ENCODE assay signal across 1 cellular context in the genomic region with DNA sequence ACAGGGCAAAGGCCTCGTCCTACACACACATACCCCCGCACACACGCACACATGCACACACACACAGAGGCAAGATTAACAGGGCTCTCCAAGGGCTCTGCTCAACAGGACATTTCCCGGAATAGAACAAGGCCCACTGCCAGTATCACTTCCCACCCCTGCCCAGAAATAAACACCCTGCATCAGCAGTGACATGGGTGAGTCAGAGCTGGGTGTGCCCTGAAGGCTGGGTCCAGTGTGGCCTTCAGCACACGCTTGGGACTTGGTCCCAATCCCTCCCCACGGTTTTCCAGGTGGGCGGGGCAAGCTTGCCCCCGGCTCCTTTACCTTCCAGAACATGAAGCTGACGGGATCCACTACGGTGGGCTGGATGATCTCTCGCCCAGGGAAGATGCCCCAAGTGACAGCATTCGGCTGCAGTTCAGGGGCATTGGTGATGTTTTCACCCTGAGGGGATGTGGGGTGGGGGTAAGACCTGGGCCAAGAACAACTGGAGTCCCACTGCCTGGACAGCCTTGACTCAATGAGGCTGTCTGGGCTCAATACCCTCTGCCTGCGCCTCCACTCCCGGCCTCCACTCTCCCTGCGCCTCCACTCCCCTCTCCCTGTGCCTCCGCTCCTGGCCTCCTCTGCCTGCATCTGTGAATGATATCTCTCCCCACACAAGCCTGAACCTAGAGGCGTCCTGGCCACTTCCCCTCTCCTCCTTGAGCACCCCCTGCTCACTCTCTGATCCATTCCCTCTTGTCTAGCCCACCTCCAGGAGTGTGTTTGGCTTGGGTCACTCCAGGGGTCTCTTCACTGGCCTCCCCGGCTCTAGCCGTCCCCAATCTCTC.
TF ChIP-seq lines count a peak whose summit lies in the region.

No MANE protein-coding gene starts in this region.

TF ChIP-seq in K562, 482 proteins besides CTCF, POLR2A, EP300 and RAD21 (continues in another document):
- TF ChIP-seq POLR2G (IDR thresholded peaks at IDR 0.05; ENCODE audit: low read depth, low read length): peak; percentile 75
- TF ChIP-seq SPI1 (IDR thresholded peaks at IDR 0.05; ENCODE audit: borderline replicate concordance, low read depth, low read length): peak; percentile 53; the same call in 1 of the 2 replicates
- TF ChIP-seq ZC3H8 (IDR thresholded peaks at IDR 0.05): no peak
- TF ChIP-seq ZHX1 (conservative IDR thresholded peaks at IDR 0.05; ENCODE audit: low read length): no peak
- TF ChIP-seq ZNF3 (CRISPR knock-in tag; IDR thresholded peaks at IDR 0.05): no peak
- peak; percentile 79 for TF ChIP-seq MYNN (IDR thresholded peaks at IDR 0.05)
- no peak for TF ChIP-seq MYNN (CRISPR knock-in tag; IDR thresholded peaks at IDR 0.05)
- TF ChIP-seq ZNF184 (CRISPR knock-in tag; IDR thresholded peaks at IDR 0.05): no peak
- 0 out of 2 replicates have a peak, but pooled peaks have one; percentile 17 for TF ChIP-seq CREB3 (tag; conservative IDR thresholded peaks at IDR 0.05; ENCODE audit: low read depth)
- TF ChIP-seq BRD9 (IDR thresholded peaks at IDR 0.05; ENCODE audit: low read depth, partially characterized antibody): no peak
- TF ChIP-seq PYGO2 (tag; IDR thresholded peaks at IDR 0.05): no peak
- peak; percentile 67; the same call in 1 of the 2 replicates for TF ChIP-seq NR2C1 (IDR thresholded peaks at IDR 0.05)
- TF ChIP-seq NR2C1 (tag; IDR thresholded peaks at IDR 0.05): peak; percentile 66; the same call in 1 of the 2 replicates
- peak; percentile 45; the same call in 1 of the 2 replicates for TF ChIP-seq MAFK (IDR thresholded peaks at IDR 0.05; ENCODE audit: low read length)
- TF ChIP-seq ZKSCAN8 (CRISPR knock-in tag; IDR thresholded peaks at IDR 0.05): peak; percentile 80; the same call in 1 of the 2 replicates
- TF ChIP-seq PTBP1 (IDR thresholded peaks at IDR 0.05; ENCODE audit: low read depth, low read length): 0 out of 2 replicates have a peak, but pooled peaks have one; percentile 27
- no peak for TF ChIP-seq CBX5 (IDR thresholded peaks at IDR 0.05; ENCODE audit: borderline replicate concordance, low read depth)
- TF ChIP-seq CREM (IDR thresholded peaks at IDR 0.05; ENCODE audit: low read depth): peak; percentile 91
- TF ChIP-seq ZNF316 (IDR thresholded peaks at IDR 0.05): peak; percentile 28; the same call in 1 of the 2 replicates
- TF ChIP-seq FOSL1 (tag; conservative IDR thresholded peaks at IDR 0.05): peak; percentile 96
- TF ChIP-seq, protein P1, sequence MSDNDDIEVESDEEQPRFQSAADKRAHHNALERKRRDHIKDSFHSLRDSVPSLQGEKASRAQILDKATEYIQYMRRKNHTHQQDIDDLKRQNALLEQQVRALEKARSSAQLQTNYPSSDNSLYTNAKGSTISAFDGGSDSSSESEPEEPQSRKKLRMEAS (CRISPR knock-in tag; IDR thresholded peaks at IDR 0.05): 0 out of 2 replicates have a peak, but pooled peaks have one; percentile 6
- TF ChIP-seq MTA1 (IDR thresholded peaks at IDR 0.05; ENCODE audit: borderline replicate concordance): no peak
- no peak for TF ChIP-seq TFE3 (CRISPR knock-in tag; IDR thresholded peaks at IDR 0.05)
- no peak for TF ChIP-seq RAD51 (IDR thresholded peaks at IDR 0.05; ENCODE audit: borderline replicate concordance, low read depth)
- TF ChIP-seq POLR2AphosphoS5 (IDR thresholded peaks at IDR 0.05; ENCODE audit: control insufficient read depth, insufficient read depth, low read depth, low read length): peak; percentile 50; the same call in 1 of the 2 replicates
- peak; percentile 60 to 64; a peak in 2 of 4 replicates for TF ChIP-seq NRF1 (conservative IDR thresholded peaks at IDR 0.05 in 1 of 2, IDR thresholded peaks at IDR 0.05 in 1 of 2)
- TF ChIP-seq NR1H2 (CRISPR knock-in tag; IDR thresholded peaks at IDR 0.05): peak; percentile 81; the same call in 1 of the 2 replicates
- TF ChIP-seq, protein P2, sequence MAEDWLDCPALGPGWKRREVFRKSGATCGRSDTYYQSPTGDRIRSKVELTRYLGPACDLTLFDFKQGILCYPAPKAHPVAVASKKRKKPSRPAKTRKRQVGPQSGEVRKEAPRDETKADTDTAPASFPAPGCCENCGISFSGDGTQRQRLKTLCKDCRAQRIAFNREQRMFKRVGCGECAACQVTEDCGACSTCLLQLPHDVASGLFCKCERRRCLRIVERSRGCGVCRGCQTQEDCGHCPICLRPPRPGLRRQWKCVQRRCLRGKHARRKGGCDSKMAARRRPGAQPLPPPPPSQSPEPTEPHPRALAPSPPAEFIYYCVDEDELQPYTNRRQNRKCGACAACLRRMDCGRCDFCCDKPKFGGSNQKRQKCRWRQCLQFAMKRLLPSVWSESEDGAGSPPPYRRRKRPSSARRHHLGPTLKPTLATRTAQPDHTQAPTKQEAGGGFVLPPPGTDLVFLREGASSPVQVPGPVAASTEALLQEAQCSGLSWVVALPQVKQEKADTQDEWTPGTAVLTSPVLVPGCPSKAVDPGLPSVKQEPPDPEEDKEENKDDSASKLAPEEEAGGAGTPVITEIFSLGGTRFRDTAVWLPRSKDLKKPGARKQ (CRISPR knock-in tag; IDR thresholded peaks at IDR 0.05): no peak
- TF ChIP-seq HDAC2 (IDR thresholded peaks at IDR 0.05): 0 out of 2 replicates have a peak, but pooled peaks have one; percentile 44
- no peak for TF ChIP-seq PTRF (tag; IDR thresholded peaks at IDR 0.05)
- TF ChIP-seq FOXK2 (conservative IDR thresholded peaks at IDR 0.05 in 1 of 2, IDR thresholded peaks at IDR 0.05 in 1 of 2; ENCODE audit: low read depth in 2 of 2): peak; percentile 92
- 0 out of 2 replicates have a peak, but pooled peaks have one; percentile 15 for TF ChIP-seq ZBTB7A (IDR thresholded peaks at IDR 0.05; ENCODE audit: borderline replicate concordance, control insufficient read depth, low read depth, low read length)
- peak in 1 of 2 experiments; percentile 59; a peak in 2 of 4 replicates for TF ChIP-seq MAZ (CRISPR knock-in tag; conservative IDR thresholded peaks at IDR 0.05 in 1 of 2, IDR thresholded peaks at IDR 0.05 in 1 of 2)
- TF ChIP-seq, protein P3, sequence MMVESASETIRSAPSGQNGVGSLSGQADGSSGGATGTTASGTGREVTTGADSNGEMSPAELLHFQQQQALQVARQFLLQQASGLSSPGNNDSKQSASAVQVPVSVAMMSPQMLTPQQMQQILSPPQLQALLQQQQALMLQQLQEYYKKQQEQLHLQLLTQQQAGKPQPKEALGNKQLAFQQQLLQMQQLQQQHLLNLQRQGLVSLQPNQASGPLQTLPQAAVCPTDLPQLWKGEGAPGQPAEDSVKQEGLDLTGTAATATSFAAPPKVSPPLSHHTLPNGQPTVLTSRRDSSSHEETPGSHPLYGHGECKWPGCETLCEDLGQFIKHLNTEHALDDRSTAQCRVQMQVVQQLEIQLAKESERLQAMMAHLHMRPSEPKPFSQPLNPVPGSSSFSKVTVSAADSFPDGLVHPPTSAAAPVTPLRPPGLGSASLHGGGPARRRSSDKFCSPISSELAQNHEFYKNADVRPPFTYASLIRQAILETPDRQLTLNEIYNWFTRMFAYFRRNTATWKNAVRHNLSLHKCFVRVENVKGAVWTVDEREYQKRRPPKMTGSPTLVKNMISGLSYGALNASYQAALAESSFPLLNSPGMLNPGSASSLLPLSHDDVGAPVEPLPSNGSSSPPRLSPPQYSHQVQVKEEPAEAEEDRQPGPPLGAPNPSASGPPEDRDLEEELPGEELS (CRISPR knock-in tag; IDR thresholded peaks at IDR 0.05; ENCODE audit: borderline replicate concordance): 0 out of 2 replicates have a peak, but pooled peaks have one; percentile 13
- no peak for TF ChIP-seq POLR2AphosphoS2 (IDR thresholded peaks at IDR 0.05; ENCODE audit: low read length)
- no peak for TF ChIP-seq RERE (CRISPR knock-in tag; IDR thresholded peaks at IDR 0.05; ENCODE audit: borderline replicate concordance)
- TF ChIP-seq CREB1 (IDR thresholded peaks at IDR 0.05): peak; percentile 77
- peak; percentile 73; the same call in 1 of the 2 replicates for TF ChIP-seq CREB1 (CRISPR knock-in tag; IDR thresholded peaks at IDR 0.05)
- peak; percentile 73 for TF ChIP-seq CBFA2T3 (IDR thresholded peaks at IDR 0.05)
- no peak for TF ChIP-seq ZNF324 (CRISPR knock-in tag; IDR thresholded peaks at IDR 0.05)
- no peak for TF ChIP-seq SNRNP70 (optimal IDR thresholded peaks at IDR 0.05; ENCODE audit: low read depth, low read length)
- no peak for TF ChIP-seq HMGN3 (IDR thresholded peaks at IDR 0.05; ENCODE audit: borderline replicate concordance, extremely low read depth, insufficient read length, low read depth, low read length)
- peak; percentile 32 for TF ChIP-seq EP400 (IDR thresholded peaks at IDR 0.05)
- no peak for TF ChIP-seq ZFP1 (CRISPR knock-in tag; IDR thresholded peaks at IDR 0.05)
- peak; percentile 73 for TF ChIP-seq SP1 (CRISPR knock-in tag; IDR thresholded peaks at IDR 0.05)
